In the genomic region with DNA sequence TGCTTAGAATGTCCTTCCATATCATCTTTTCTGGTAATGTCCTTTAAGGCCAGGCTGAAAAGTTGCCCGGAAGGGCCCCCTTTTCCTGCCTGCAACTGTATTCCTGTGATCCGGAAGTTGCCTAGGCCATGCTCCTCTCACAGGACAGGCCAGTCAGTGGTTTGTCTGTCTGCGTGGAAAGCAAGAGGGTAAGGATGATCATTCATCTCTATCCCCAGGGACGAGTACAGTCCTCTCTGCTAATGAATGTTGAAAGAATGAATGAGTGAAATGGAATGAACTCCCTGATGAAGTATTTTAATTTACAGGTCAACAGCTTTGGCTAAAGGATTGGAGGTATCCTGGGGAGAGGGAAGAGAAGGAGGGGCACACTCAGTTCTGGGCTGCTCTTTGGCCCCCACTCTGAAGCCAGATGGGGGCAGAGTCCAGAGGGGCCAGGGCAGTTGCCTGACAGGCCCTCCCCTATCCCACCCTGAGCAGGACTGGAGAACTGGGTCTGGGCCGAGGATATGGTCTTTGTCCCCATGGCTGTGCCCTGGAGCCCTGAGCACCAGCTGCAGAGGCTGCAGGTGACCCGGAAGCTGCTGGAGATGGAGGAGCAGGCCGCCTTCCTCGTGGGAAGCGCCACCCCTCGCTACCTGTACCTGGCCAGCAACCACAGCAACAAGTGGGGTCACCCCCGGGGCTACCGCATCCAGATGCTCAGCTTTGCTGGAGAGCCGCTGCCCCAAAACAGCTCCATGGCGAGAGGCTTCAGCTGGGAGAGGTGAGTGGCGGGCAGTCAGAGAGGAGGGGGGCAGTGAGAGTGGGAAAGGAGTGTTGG, we compare ENCODE assay signal across 1 cellular context.
TF ChIP-seq lines count a peak whose summit lies in the region.

No MANE protein-coding gene starts in this region.

TF ChIP-seq in HepG2, 621 proteins besides CTCF, POLR2A, EP300 and RAD21 (continued from another document and continues in another):
- TF ChIP-seq ZNF552 (CRISPR knock-in tag; IDR thresholded peaks at IDR 0.05; ENCODE audit: borderline replicate concordance) (no peak), STAT5B (CRISPR knock-in tag; IDR thresholded peaks at IDR 0.05) (no peak), ZC3H4 (CRISPR knock-in tag; IDR thresholded peaks at IDR 0.05; ENCODE audit: borderline replicate concordance) (no peak), SOX6 (IDR thresholded peaks at IDR 0.05) (no peak), SOX6 (CRISPR knock-in tag; IDR thresholded peaks at IDR 0.05) (peak; percentile 82), HNF4G (IDR thresholded peaks at IDR 0.05; ENCODE audit: borderline replicate concordance, low read depth, low read length) (peak; percentile 97), HNF4G (CRISPR knock-in tag; IDR thresholded peaks at IDR 0.05; ENCODE audit: borderline replicate concordance, low read depth) (peak; percentile 92), ZNF776 (CRISPR knock-in tag; IDR thresholded peaks at IDR 0.05) (no peak), RNF2 (conservative IDR thresholded peaks at IDR 0.05; ENCODE audit: low read depth) (no peak), MAFK (conservative IDR thresholded peaks at IDR 0.05 in 1 of 2, IDR thresholded peaks at IDR 0.05 in 1 of 2; ENCODE audit: low read length in 2 of 2) (no peak), MXD1 (CRISPR knock-in tag; IDR thresholded peaks at IDR 0.05) (peak; percentile 81), ZFP82 (CRISPR knock-in tag; IDR thresholded peaks at IDR 0.05; ENCODE audit: borderline replicate concordance) (peak; percentile 87; the same call in 1 of the 2 replicates), DBP (CRISPR knock-in tag; IDR thresholded peaks at IDR 0.05; ENCODE audit: not compliant biosample characterization) (peak; percentile 43), SMARCE1 (IDR thresholded peaks at IDR 0.05; ENCODE audit: borderline replicate concordance) (no peak), ZNF225 (CRISPR knock-in tag; IDR thresholded peaks at IDR 0.05) (peak; percentile 82; the same call in 1 of the 2 replicates), ARID3A (IDR thresholded peaks at IDR 0.05; ENCODE audit: low read depth, low read length) (no peak), ZNF564 (CRISPR knock-in tag; IDR thresholded peaks at IDR 0.05) (no peak), HNRNPK (IDR thresholded peaks at IDR 0.05; ENCODE audit: low read depth, low read length, poor library complexity, severe bottlenecking) (no peak), POLR2G (IDR thresholded peaks at IDR 0.05; ENCODE audit: low read depth, low read length) (peak; percentile 65; the same call in 1 of the 2 replicates), MIXL1 (CRISPR knock-in tag; IDR thresholded peaks at IDR 0.05) (no peak), SIN3B (IDR thresholded peaks at IDR 0.05; ENCODE audit: low read length) (no peak), CENPT (CRISPR knock-in tag; IDR thresholded peaks at IDR 0.05; ENCODE audit: low read depth) (no peak), SP4 (CRISPR knock-in tag; IDR thresholded peaks at IDR 0.05) (0 out of 2 replicates have a peak, but pooled peaks have one; percentile 12), ELF3 (CRISPR knock-in tag; IDR thresholded peaks at IDR 0.05) (peak; percentile 80), ZNF724P (CRISPR knock-in tag; IDR thresholded peaks at IDR 0.05; ENCODE audit: borderline replicate concordance) (no peak), EHMT2 (IDR thresholded peaks at IDR 0.05; ENCODE audit: borderline replicate concordance, low read depth, low read length) (no peak), ZNF713 (CRISPR knock-in tag; IDR thresholded peaks at IDR 0.05) (peak; percentile 93; the same call in 1 of the 2 replicates), FOSL2 (CRISPR knock-in tag; IDR thresholded peaks at IDR 0.05) (no peak), KIAA2018 (CRISPR knock-in tag; IDR thresholded peaks at IDR 0.05; ENCODE audit: borderline replicate concordance) (no peak), FOXC1 (CRISPR knock-in tag; IDR thresholded peaks at IDR 0.05; ENCODE audit: borderline replicate concordance) (peak; percentile 81; the same call in 1 of the 2 replicates), NR1H2 (CRISPR knock-in tag; IDR thresholded peaks at IDR 0.05; ENCODE audit: borderline replicate concordance, low read depth) (no peak), ATF3 (CRISPR knock-in tag; IDR thresholded peaks at IDR 0.05) (no peak)
- TF ChIP-seq, protein P1, sequence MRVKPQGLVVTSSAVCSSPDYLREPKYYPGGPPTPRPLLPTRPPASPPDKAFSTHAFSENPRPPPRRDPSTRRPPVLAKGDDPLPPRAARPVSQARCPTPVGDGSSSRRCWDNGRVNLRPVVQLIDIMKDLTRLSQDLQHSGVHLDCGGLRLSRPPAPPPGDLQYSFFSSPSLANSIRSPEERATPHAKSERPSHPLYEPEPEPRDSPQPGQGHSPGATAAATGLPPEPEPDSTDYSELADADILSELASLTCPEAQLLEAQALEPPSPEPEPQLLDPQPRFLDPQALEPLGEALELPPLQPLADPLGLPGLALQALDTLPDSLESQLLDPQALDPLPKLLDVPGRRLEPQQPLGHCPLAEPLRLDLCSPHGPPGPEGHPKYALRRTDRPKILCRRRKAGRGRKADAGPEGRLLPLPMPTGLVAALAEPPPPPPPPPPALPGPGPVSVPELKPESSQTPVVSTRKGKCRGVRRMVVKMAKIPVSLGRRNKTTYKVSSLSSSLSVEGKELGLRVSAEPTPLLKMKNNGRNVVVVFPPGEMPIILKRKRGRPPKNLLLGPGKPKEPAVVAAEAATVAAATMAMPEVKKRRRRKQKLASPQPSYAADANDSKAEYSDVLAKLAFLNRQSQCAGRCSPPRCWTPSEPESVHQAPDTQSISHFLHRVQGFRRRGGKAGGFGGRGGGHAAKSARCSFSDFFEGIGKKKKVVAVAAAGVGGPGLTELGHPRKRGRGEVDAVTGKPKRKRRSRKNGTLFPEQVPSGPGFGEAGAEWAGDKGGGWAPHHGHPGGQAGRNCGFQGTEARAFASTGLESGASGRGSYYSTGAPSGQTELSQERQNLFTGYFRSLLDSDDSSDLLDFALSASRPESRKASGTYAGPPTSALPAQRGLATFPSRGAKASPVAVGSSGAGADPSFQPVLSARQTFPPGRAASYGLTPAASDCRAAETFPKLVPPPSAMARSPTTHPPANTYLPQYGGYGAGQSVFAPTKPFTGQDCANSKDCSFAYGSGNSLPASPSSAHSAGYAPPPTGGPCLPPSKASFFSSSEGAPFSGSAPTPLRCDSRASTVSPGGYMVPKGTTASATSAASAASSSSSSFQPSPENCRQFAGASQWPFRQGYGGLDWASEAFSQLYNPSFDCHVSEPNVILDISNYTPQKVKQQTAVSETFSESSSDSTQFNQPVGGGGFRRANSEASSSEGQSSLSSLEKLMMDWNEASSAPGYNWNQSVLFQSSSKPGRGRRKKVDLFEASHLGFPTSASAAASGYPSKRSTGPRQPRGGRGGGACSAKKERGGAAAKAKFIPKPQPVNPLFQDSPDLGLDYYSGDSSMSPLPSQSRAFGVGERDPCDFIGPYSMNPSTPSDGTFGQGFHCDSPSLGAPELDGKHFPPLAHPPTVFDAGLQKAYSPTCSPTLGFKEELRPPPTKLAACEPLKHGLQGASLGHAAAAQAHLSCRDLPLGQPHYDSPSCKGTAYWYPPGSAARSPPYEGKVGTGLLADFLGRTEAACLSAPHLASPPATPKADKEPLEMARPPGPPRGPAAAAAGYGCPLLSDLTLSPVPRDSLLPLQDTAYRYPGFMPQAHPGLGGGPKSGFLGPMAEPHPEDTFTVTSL (CRISPR knock-in tag; IDR thresholded peaks at IDR 0.05; ENCODE audit: borderline replicate concordance): peak; percentile 85
- TF ChIP-seq, protein P2, sequence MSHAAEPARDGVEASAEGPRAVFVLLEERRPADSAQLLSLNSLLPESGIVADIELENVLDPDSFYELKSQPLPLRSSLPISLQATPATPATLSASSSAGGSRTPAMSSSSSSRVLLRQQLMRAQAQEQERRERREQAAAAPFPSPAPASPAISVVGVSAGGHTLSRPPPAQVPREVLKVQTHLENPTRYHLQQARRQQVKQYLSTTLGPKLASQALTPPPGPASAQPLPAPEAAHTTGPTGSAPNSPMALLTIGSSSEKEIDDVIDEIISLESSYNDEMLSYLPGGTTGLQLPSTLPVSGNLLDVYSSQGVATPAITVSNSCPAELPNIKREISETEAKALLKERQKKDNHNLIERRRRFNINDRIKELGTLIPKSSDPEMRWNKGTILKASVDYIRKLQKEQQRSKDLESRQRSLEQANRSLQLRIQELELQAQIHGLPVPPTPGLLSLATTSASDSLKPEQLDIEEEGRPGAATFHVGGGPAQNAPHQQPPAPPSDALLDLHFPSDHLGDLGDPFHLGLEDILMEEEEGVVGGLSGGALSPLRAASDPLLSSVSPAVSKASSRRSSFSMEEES (CRISPR knock-in tag; IDR thresholded peaks at IDR 0.05): no peak
- TF ChIP-seq, protein P3, sequence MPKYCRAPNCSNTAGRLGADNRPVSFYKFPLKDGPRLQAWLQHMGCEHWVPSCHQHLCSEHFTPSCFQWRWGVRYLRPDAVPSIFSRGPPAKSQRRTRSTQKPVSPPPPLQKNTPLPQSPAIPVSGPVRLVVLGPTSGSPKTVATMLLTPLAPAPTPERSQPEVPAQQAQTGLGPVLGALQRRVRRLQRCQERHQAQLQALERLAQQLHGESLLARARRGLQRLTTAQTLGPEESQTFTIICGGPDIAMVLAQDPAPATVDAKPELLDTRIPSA (CRISPR knock-in tag; IDR thresholded peaks at IDR 0.05; ENCODE audit: borderline replicate concordance): no peak
